Comparison of ENCODE assay signal across 20 cellular contexts in genomic region chr1:166601650-166602049, GRCh38.
"Had no signal": no experiment of that assay in that cellular context is flagged by ENCODE, and none has a peak within 500 bp of the region (broad histone marks: within the 10 kb centered on the region; RNA-seq: fewer than 3 reads in every experiment).

No MANE protein-coding gene starts in this region.

- H3K4me1 ChIP-seq: Peyer's patch had no signal

- H3K36me3 ChIP-seq: Peyer's patch, SJCRH30 had no signal

- ATAC-seq: Right ventricle myocardium inferior, SK-N-SH treated with all-trans-retinoic acid at 6 μM for 48 hours had no signal

- H3K27ac ChIP-seq: HL-60, KMS-11, Peyer's patch, SJCRH30 had no signal

- H3K27me3 ChIP-seq: Peyer's patch, SJCRH30 had no signal

- H3K9me3 ChIP-seq: Peyer's patch had no signal

- H3K4me3 ChIP-seq: Peyer's patch, SJCRH30 had no signal

- H3K9ac ChIP-seq: KMS-11 had no signal

- H3K4me2 ChIP-seq: KMS-11 had no signal

- DNase-seq: Kasumi-1, MV-4-11, NCI-H1048, NCI-H1105, NCI-H1417, NCI-H1436 treated with DMSO at 0.1 percent for 48 hours, NCI-H1694, NCI-H187 treated with DMSO at 0.1 percent for 48 hours, NCI-H2029 treated with DMSO at 0.1 percent for 48 hours, NCI-H2227 treated with DMSO at 0.1 percent for 48 hours, NCI-H524, NCI-H748 treated with DMSO at 0.1 percent for 48 hours, Peyer's patch, SHP77 treated with DMSO at 0.1 percent for 48 hours, SJCRH30, T-helper 1 cell had no signal
